ENCODE assay signal across 1 cellular context in the genomic region with DNA sequence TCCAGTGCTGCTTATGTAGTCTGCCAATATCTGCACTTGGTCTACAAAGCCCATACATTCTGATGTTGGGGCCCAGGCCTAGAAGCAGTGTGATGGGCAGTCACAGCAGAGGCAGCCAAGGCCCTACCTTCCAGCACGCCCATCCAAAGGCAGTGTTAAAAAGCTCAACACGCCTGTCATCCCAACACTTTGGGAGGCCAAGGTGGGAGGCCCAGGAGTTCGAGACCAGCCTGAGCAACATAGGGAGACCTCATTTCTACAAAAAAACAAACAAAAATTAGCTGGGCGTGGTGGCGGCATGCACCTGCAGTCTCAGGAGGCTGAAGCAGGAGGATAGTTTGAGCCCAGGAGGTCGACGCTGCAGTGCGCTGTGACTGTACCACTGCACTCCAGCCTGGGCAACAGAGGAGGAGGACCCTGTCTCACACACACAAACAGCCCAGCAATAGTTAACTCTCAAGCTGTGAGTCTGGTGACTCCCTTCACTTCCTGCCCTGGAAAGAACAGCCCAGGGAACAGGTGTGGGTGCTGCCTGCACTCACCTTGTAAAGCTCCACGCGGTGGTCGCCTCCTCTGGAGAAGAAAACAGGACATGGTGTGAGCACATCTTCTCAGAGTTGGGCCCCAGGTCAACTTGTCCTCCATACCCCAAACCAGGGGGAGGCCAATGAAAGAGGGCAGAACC.
TF ChIP-seq lines count a peak whose summit lies in the region.

No MANE protein-coding gene starts in this region.

TF ChIP-seq in A549, 52 proteins besides CTCF, POLR2A, EP300 and RAD21 (continued from another document):
- TF ChIP-seq RARB (CRISPR knock-in tag; IDR thresholded peaks at IDR 0.05) (no peak), NR3C1 (IDR thresholded peaks at IDR 0.05) (no peak)
